In the genomic region with DNA sequence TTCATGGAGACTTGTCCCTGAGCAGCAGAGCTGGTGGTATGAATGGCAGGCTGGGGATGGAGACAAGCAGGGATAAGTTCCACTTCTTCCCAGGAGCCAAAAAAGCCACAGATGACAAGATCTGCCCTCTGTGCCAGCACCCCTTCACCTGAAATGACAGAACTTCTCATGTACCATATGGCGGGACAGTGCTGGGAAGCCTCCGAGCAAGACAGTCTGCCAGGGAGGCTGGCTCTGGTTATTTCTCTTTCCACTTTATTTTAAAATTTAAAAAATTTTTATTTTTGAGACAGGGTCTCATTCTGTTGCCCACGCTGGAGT, we compare ENCODE assay signal across 18 cellular contexts. TPM values are rescaled to one million over a fixed set of nuclear protein-coding genes. Genes with fewer than 3 reads are reported as not detected.
DNase-seq lines count a peak whose midpoint lies in the region; ATAC-seq and TF ChIP-seq lines count a peak whose summit lies in the region.
"Had no signal": no experiment of that assay in that cellular context is flagged by ENCODE, and none has a peak within 500 bp of the region (broad histone marks: within the 10 kb centered on the region; RNA-seq: fewer than 3 reads in every experiment).

No MANE protein-coding gene starts in this region.

- H3K27me3 Mint-ChIP-seq in immature natural killer cell (ENCODE audit: low read depth in 3 of 3): peaks cover 0 to 6% (median 3%) of the 10 kb centered on the region in 3 donors

- H3K9me3 Mint-ChIP-seq in immature natural killer cell: no peaks in the 10 kb centered on the region
- H3K9me3 Mint-ChIP-seq: activated CD4-positive, alpha-beta T cell treated with anti-CD3 and anti-CD28 coated beads, Interleukin-2, amount 10 ng/mL, durations not matched to agents 7 days and 5 days; activated T-cell treated with anti-CD3 and anti-CD28 coated beads, Interleukin-2, amount 50 U/mL, for 72 hours had no signal

- H3K4me3 Mint-ChIP-seq in immature natural killer cell: no peak overlapping the region
- H3K4me3 Mint-ChIP-seq: activated CD4-positive, alpha-beta T cell treated with anti-CD3 and anti-CD28 coated beads, Interleukin-2, amount 10 ng/mL, durations not matched to agents 7 days and 5 days had no signal

- H3K4me1 Mint-ChIP-seq in immature natural killer cell: no peaks in the 10 kb centered on the region

- no peak overlapping the region for H3K27ac Mint-ChIP-seq in immature natural killer cell
- H3K27ac Mint-ChIP-seq: activated CD4-positive, alpha-beta T cell treated with anti-CD3 and anti-CD28 coated beads, Interleukin-2, amount 10 ng/mL, durations not matched to agents 7 days and 5 days; activated T-cell treated with anti-CD3 and anti-CD28 coated beads, Interleukin-2, amount 50 U/mL, for 72 hours had no signal

- H3K4me3 ChIP-seq in retinal pigment epithelial cell (ENCODE audit: low read length): peak overlapping the region; percentile 38
- H3K4me3 ChIP-seq: hepatocyte had no signal

- ATAC-seq in HG03565 (IDR thresholded peaks at IDR 0.05; ENCODE audit: unreplicated experiment) (peak; percentile 13), HG02610 (IDR thresholded peaks at IDR 0.05; ENCODE audit: unreplicated experiment) (no peak)
- ATAC-seq: activated T-cell treated with anti-CD3 and anti-CD28 coated beads, Interleukin-2, amount 50 U/mL, for 72 hours; left lobe of liver; naive thymus-derived CD4-positive, alpha-beta T cell had no signal

- DNase-seq in DMS 273 (lab: John Stamatoyannopoulos, UW; ENCODE audit: unreplicated experiment): peak; percentile 60
- no peak for DNase-seq in DMS 273 treated with DMSO at 0.1 percent for 48 hours (lab: John Stamatoyannopoulos, UW)
- DNase-seq in cerebellum (ENCODE audit: low spot score): peak; percentile 86
- DNase-seq in retinal pigment epithelial cell (ENCODE audit: low read depth): no peak
- no peak for DNase-seq in RPMI8226
- DNase-seq in immature natural killer cell: no peak
- DNase-seq: activated CD4-positive, alpha-beta T cell treated with anti-CD3 and anti-CD28 coated beads, Interleukin-2, amount 10 ng/mL, durations not matched to agents 7 days and 5 days; activated T-cell treated with anti-CD3 and anti-CD28 coated beads, Interleukin-2, amount 50 U/mL, for 72 hours; H7; naive thymus-derived CD4-positive, alpha-beta T cell; NCI-H526 treated with DMSO at 0.1 percent for 48 hours; stimulated activated CD4-positive, alpha-beta T cell treated with anti-CD3 and anti-CD28 coated beads, Interleukin-4, amount 100 ng/mL, for 4 hours had no signal

- no peaks in the 10 kb centered on the region for H3K36me3 Mint-ChIP-seq in immature natural killer cell

- TF ChIP-seq CTCF in retinal pigment epithelial cell (conservative IDR thresholded peaks at IDR 0.05; ENCODE audit: low read depth, low read length): no peak

RNA-seq across cellular contexts. Expression of a gene that starts 16.4 kb away (rescaled TPM):
- 54.4 TPM for total RNA-seq in cerebellum
- polyA plus RNA-seq in immature natural killer cell: not detected
- total RNA-seq: left lobe of liver, right atrium auricular region, ureter had no signal
- polyA plus RNA-seq: naive thymus-derived CD4-positive, alpha-beta T cell had no signal

Comparison
In these comparisons a context has a peak if more than half of its experiments do, and no peak if none do; other contexts are left out.
1. DNase-seq: peak in DMS 273 (single experiment) and cerebellum (single experiment); none in DMS 273 treated with DMSO at 0.1 percent for 48 hours (single experiment), retinal pigment epithelial cell (single experiment), RPMI8226 (single experiment) and immature natural killer cell (0 of 3).